19 cellular contexts compared by ENCODE assay signal in genomic region chr12:23938422-23938821, GRCh38. TPM values are rescaled to one million over a fixed set of nuclear protein-coding genes. Genes with fewer than 3 reads are reported as not detected.
DNase-seq lines count a peak whose midpoint lies in the region; ATAC-seq, FAIRE-seq and TF ChIP-seq lines count a peak whose summit lies in the region.
"Had no signal": no experiment of that assay in that cellular context is flagged by ENCODE, and none has a peak within 500 bp of the region (broad histone marks: within the 10 kb centered on the region; RNA-seq: fewer than 3 reads in every experiment).

No MANE protein-coding gene starts in this region.

- in situ Hi-C loops in IMR-90 (cut with MboI; ENCODE audit: low sequenced_read_pairs): no loop called here

- H2BK15ac ChIP-seq in IMR-90 (ENCODE audit: low read depth, low read length): no peak overlapping the region

- no peak for TF ChIP-seq POLR2A in A549 (IDR thresholded peaks at IDR 0.05; ENCODE audit: low read length)
- no peak for TF ChIP-seq POLR2A in IMR-90 (IDR thresholded peaks at IDR 0.05; ENCODE audit: low read depth, low read length)

- FAIRE-seq in A549 (lab: Jason Lieb, UNC) (no peak), endometrium (lab: Jason Lieb, UNC) (peak; percentile 4), kidney (lab: Jason Lieb, UNC) (peak; percentile 15)
- FAIRE-seq: GM12878 had no signal

- no peaks in the 10 kb centered on the region for H3K4me1 ChIP-seq in A549
- no peaks in the 10 kb centered on the region for H3K4me1 ChIP-seq in IMR-90 (ENCODE audit: control insufficient read depth, insufficient read depth, low read length)
- no peaks in the 10 kb centered on the region for H3K4me1 ChIP-seq in kidney (ENCODE audit: control insufficient read depth in 1 of 2, insufficient read depth in 1 of 2, low read depth in 1 of 2, low read length in 2 of 2)
- H3K4me1 ChIP-seq: BLaER1, Caco-2 had no signal

- no peaks in the 10 kb centered on the region for H3K79me1 ChIP-seq in IMR-90 (ENCODE audit: low read depth in 1 of 2, low read length in 2 of 2)

- H2AFZ ChIP-seq in IMR-90 (replicated peaks; ENCODE audit: low read length, poor library complexity): no peak overlapping the region
- H2AFZ ChIP-seq: GM23338 had no signal

- intact Hi-C loops in IMR-90 (cut with micrococcal nuclease) (no loop called here), kidney (cut with DNase I) (no loop called here)

- H3K4me2 ChIP-seq in A549 (no peak overlapping the region), IMR-90 (ENCODE audit: low read depth, low read length) (no peak overlapping the region)
- H3K4me2 ChIP-seq: BLaER1, GM23338 had no signal

- H3K27me3 ChIP-seq in IMR-90 (ENCODE audit: control insufficient read depth, insufficient read depth, low read length): no peaks in the 10 kb centered on the region
- H3K27me3 ChIP-seq: BLaER1 had no signal

- no peak for ATAC-seq in A549
- no peak for ATAC-seq in IMR-90 (ENCODE audit: low read depth)
- ATAC-seq: CD8-positive, alpha-beta T cell; GM12878; GM23338; HCT116 had no signal

- no peak overlapping the region for H3K14ac ChIP-seq in IMR-90 (replicated peaks; ENCODE audit: low read depth, low read length)

- no peak overlapping the region for H3K23ac ChIP-seq in IMR-90 (ENCODE audit: low read depth, low read length)

- no peak overlapping the region for H4K91ac ChIP-seq in IMR-90 (ENCODE audit: insufficient read depth, low read depth, low read length)

- H3K36me3 ChIP-seq in IMR-90 (ENCODE audit: control insufficient read depth, insufficient read depth, low read length) (no peaks in the 10 kb centered on the region), kidney (ENCODE audit: control insufficient read depth in 1 of 2, insufficient read depth in 2 of 2, low read length in 2 of 2) (no peaks in the 10 kb centered on the region)
- H3K36me3 ChIP-seq: BLaER1 had no signal

- no peak for TF ChIP-seq EP300 in A549 (IDR thresholded peaks at IDR 0.05)

- no peak overlapping the region for H2BK20ac ChIP-seq in IMR-90 (ENCODE audit: low read depth, low read length)

- no peak overlapping the region for H2AK5ac ChIP-seq in IMR-90 (ENCODE audit: low read depth, low read length)

- no peak overlapping the region for H2AK9ac ChIP-seq in IMR-90 (replicated peaks; ENCODE audit: low read depth, low read length, poor library complexity)

- CTCF ChIA-PET in A549 (lab: Yijun Ruan, JAX) (no interaction called here), IMR-90 (lab: Yijun Ruan, JAX) (no interaction called here)

- DNase-seq in A549 (ENCODE audit: low read depth in 1 of 2, low spot score in 1 of 2) (no peak), IMR-90 (no peak), kidney (no peak), NCI-H1417 (lab: John Stamatoyannopoulos, UW) (no peak), germinal center (ENCODE audit: low spot score) (no peak)
- DNase-seq: Caco-2; CD4-positive, CD25-positive, alpha-beta regulatory T cell; CD8-positive, alpha-beta T cell; DMS79; EL; GDM1; H9 had no signal

- H4K8ac ChIP-seq in IMR-90 (ENCODE audit: low read depth in 2 of 2, low read length in 2 of 2): no peak overlapping the region

- no peak overlapping the region for H4K5ac ChIP-seq in IMR-90 (ENCODE audit: low read depth, low read length)

- dilution Hi-C loops in IMR-90 (cut with HindIII; ENCODE audit: low sequenced_read_pairs, unreplicated experiment): no loop called here

- H3K56ac ChIP-seq in IMR-90 (ENCODE audit: extremely low read depth, insufficient read depth, low read length): no peak overlapping the region

- no peaks in the 10 kb centered on the region for H3K9me1 ChIP-seq in IMR-90 (ENCODE audit: insufficient read depth, low read length)

- WGBS in A549 (ENCODE audit: missing lambda C conversion rate): 5% methylated on average over 3 of the region's 3 CpGs
- WGBS in IMR-90 (ENCODE audit: extremely low coverage in 2 of 2, insufficient read length in 1 of 2), 2 experiments: no CpG with 5 or more reads among the region's 3 CpGs

- TF ChIP-seq RAD21 in A549 (conservative IDR thresholded peaks at IDR 0.05 in 1 of 2, IDR thresholded peaks at IDR 0.05 in 1 of 2): no peak
- no peak for TF ChIP-seq RAD21 in IMR-90 (IDR thresholded peaks at IDR 0.05; ENCODE audit: low read length)

- no peak overlapping the region for H3K4ac ChIP-seq in IMR-90 (ENCODE audit: low read depth, low read length)

- BruUV-seq in IMR-90 (replicated peaks; lab: Mats Ljungman, UMichigan): no TSS peak

- H3K9ac ChIP-seq in IMR-90 (ENCODE audit: low read depth, low read length) (no peak overlapping the region), kidney (ENCODE audit: low read length in 2 of 2) (no peak overlapping the region)
- H3K9ac ChIP-seq: BLaER1 had no signal

- H3K4me3 ChIP-seq in A549: no peak overlapping the region
- no peak overlapping the region for H3K4me3 ChIP-seq in IMR-90 (ENCODE audit: insufficient read depth, low read depth, low read length)
- H3K4me3 ChIP-seq in kidney (ENCODE audit: low read length in 2 of 2): no peak overlapping the region
- H3K4me3 ChIP-seq: BLaER1, GM12878, GM23338 had no signal

- POLR2A ChIA-PET in A549 (lab: Yijun Ruan, JAX) (no interaction called here), IMR-90 (lab: Charles Lee; ENCODE audit: unreplicated experiment) (interaction anchor here (0.5 kb wide), 1 partner anchor 9 kb away, joined by 4 read pairs; no protein-coding TSS in a partner anchor)

- no peaks in the 10 kb centered on the region for H3K9me3 ChIP-seq in A549
- no peaks in the 10 kb centered on the region for H3K9me3 ChIP-seq in IMR-90 (ENCODE audit: control insufficient read depth, insufficient read depth, low read length)
- no peaks in the 10 kb centered on the region for H3K9me3 ChIP-seq in kidney (ENCODE audit: control insufficient read depth in 1 of 2, low read length in 2 of 2)
- H3K9me3 ChIP-seq: BLaER1, Caco-2 had no signal

- no peak overlapping the region for H3K18ac ChIP-seq in IMR-90 (ENCODE audit: low read depth, low read length)

- H2BK5ac ChIP-seq in IMR-90 (ENCODE audit: low read depth, low read length, poor library complexity, severe bottlenecking): no peak overlapping the region

- H2BK120ac ChIP-seq in IMR-90 (ENCODE audit: low read depth, low read length): no peak overlapping the region

- H3K27ac ChIP-seq in A549: no peak overlapping the region
- H3K27ac ChIP-seq in IMR-90 (ENCODE audit: insufficient read depth, low read length): no peak overlapping the region
- H3K27ac ChIP-seq in kidney (ENCODE audit: low read depth in 2 of 2, low read length in 2 of 2): no peak overlapping the region
- H3K27ac ChIP-seq: BLaER1, C4-2B had no signal

- H4K20me1 ChIP-seq in IMR-90 (ENCODE audit: insufficient read depth, low read length): no peaks in the 10 kb centered on the region
- H4K20me1 ChIP-seq: BLaER1 had no signal

- TF ChIP-seq CTCF in A549 (IDR thresholded peaks at IDR 0.05): no peak
- no peak for TF ChIP-seq CTCF in IMR-90 (conservative IDR thresholded peaks at IDR 0.05; ENCODE audit: low read depth, low read length)
- no peak for TF ChIP-seq CTCF in kidney (IDR thresholded peaks at IDR 0.05; ENCODE audit: borderline replicate concordance, extremely low read depth, insufficient read depth)

TF ChIP-seq in A549, 52 proteins besides CTCF, POLR2A, EP300 and RAD21:
- TF ChIP-seq RCOR1 (IDR thresholded peaks at IDR 0.05; ENCODE audit: low read depth, low read length) (no peak), HMGXB4 (CRISPR knock-in tag; IDR thresholded peaks at IDR 0.05; ENCODE audit: borderline replicate concordance) (no peak), MAFK (IDR thresholded peaks at IDR 0.05; ENCODE audit: partially characterized antibody) (peak; percentile 71), SMC3 (IDR thresholded peaks at IDR 0.05) (no peak), TP53 (CRISPR knock-in tag; IDR thresholded peaks at IDR 0.05) (no peak)

TF ChIP-seq in IMR-90, 13 proteins besides CTCF, POLR2A, EP300 and RAD21:
- TF ChIP-seq MAFK (IDR thresholded peaks at IDR 0.05; ENCODE audit: low read depth, low read length) (peak; percentile 63), ELK1 (IDR thresholded peaks at IDR 0.05; ENCODE audit: borderline replicate concordance, low read depth, low read length) (no peak), CEBPB (IDR thresholded peaks at IDR 0.05; ENCODE audit: low read depth, low read length) (no peak), RFX5 (IDR thresholded peaks at IDR 0.05; ENCODE audit: low read depth, low read length) (no peak), BHLHE40 (IDR thresholded peaks at IDR 0.05; ENCODE audit: low read depth, low read length) (no peak), MXI1 (IDR thresholded peaks at IDR 0.05; ENCODE audit: borderline replicate concordance, low read depth, low read length) (no peak)

RNA-seq across cellular contexts. Expression of gene SOX5, which starts 11.0 kb away (rescaled TPM):
- polyA plus RNA-seq in A549 (2011; rRNA removed) (not detected in 2 replicates), A549 (2017; fragmentation: RNase III; extraction: RNeasy Plus Mini Kit Qiagen cat#74134 plus additional on column Dnase treatment) (not detected in 3 replicates), IMR-90 (2012; rRNA removed) (1.1 and 1.6 TPM in 2 replicates), kidney (ENCODE audit: insufficient read depth, low read depth, low replicate concordance) (0.54 TPM)
- polyA plus RNA-seq in A549 (2012; cell fraction: cytosol; rRNA removed): not detected in 2 replicates
- polyA plus RNA-seq in A549 (2012; cell fraction: nucleus; rRNA removed): not detected in 2 replicates
- polyA minus RNA-seq in A549 (2011; rRNA and poly(A)+ RNA removed): not detected in 2 replicates
- total RNA-seq in IMR-90 (2012; rRNA removed) (11.9 and 13.1 TPM in 2 replicates), kidney (10.8 TPM)
- polyA plus RNA-seq in IMR-90 (2012; cell fraction: cytosol; rRNA removed): 1.2 and 1.7 TPM in 2 replicates
- 3.3 and 4.5 TPM in 2 replicates for polyA plus RNA-seq in IMR-90 (2012; cell fraction: nucleus; rRNA removed; ENCODE audit: low replicate concordance)
- total RNA-seq: A172; CD4-positive, CD25-positive, alpha-beta regulatory T cell; CD8-positive, alpha-beta T cell had no signal
- polyA plus RNA-seq: CD4-positive, CD25-positive, alpha-beta regulatory T cell had no signal
